In the genomic region with DNA sequence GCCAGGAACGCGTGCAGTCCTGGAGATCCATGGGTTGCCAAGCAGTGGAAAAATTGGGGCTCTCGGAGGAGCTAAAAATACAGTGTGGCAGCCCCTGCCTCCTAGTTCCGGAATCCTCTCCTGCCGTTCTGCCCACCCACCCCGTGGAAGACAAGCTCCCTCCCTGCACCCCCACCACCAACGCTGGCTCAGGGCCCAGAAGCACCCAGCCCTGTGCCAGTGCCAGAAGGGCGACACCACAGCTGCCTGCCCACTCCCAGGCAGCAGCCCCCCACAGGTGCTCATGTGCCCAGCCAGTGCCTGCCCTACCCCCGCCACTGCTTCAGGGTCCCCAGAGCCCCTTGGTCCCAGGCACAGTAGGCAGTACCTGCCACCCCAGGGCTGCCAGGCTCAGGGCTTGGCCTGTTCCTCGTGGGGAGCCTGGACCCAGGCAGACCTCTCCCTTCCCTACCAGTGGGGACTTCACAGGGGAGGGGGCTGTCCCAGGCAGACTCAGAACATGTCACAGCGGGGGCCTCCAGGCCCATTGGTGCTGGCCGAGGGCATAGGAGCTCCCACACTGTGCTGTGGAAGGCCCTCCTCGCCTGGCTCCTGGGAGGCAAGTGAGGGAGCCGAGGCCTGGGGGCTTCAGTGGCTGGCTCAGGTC, we compare ENCODE assay signal across 14 cellular contexts. TPM values are rescaled to one million over a fixed set of nuclear protein-coding genes. Genes with fewer than 3 reads are reported as not detected.
DNase-seq lines count a peak whose midpoint lies in the region; ATAC-seq, FAIRE-seq and TF ChIP-seq lines count a peak whose summit lies in the region.
"Had no signal": no experiment of that assay in that cellular context is flagged by ENCODE, and none has a peak within 500 bp of the region (broad histone marks: within the 10 kb centered on the region; RNA-seq: fewer than 3 reads in every experiment).

No MANE protein-coding gene starts in this region.

- no peaks in the 10 kb centered on the region for H3K9me3 Mint-ChIP-seq in activated T-helper 1 cell treated with anti-CD3 and anti-CD28 coated beads, Interleukin-12 subunit alpha, Interleukin-12 subunit beta, Interleukin-2, Interleukin-4 antibody, amounts not matched to agents 30 ng/mL and 10 ng/mL and 1 ng/mL, durations not matched to agents 14 hours and 24 hours and 36 hours
- no peaks in the 10 kb centered on the region for H3K9me3 Mint-ChIP-seq in nephron progenitor cell
- H3K9me3 Mint-ChIP-seq: activated naive CD4-positive, alpha-beta T cell treated with anti-CD3 and anti-CD28 coated beads, Interleukin-2, amount 50 U/mL, for 72 hours; natural killer cell had no signal

- TF ChIP-seq RAD21 in HepG2 (CRISPR knock-in tag; IDR thresholded peaks at IDR 0.05), result no peak

- H3K9ac ChIP-seq in mucosa of stomach (ENCODE audit: low read length) (peak overlapping the region; percentile 34), HepG2 (ENCODE audit: insufficient read depth, low read depth, low read length) (no peak overlapping the region)

- H3K27ac Mint-ChIP-seq in activated T-helper 1 cell treated with anti-CD3 and anti-CD28 coated beads, Interleukin-12 subunit alpha, Interleukin-12 subunit beta, Interleukin-2, Interleukin-4 antibody, amounts not matched to agents 30 ng/mL and 10 ng/mL and 1 ng/mL, durations not matched to agents 14 hours and 24 hours and 36 hours, result peak overlapping the region; percentile 87
- H3K27ac Mint-ChIP-seq in nephron progenitor cell, result no peak overlapping the region

- POLR2A ChIA-PET in HepG2 (lab: Yijun Ruan, JAX), result interaction anchor here (2.0 to 2.5 kb wide), 2 partner anchors 9 to 31 kb away, joined by 7 to 10 read pairs; no protein-coding TSS in a partner anchor

- in situ Hi-C loops in HepG2 (cut with HindIII; ENCODE audit: extremely low pct_ligation_motif_present, low pct_unique_long_range_greater_than_20kb), result no loop called here

- no peak for FAIRE-seq in HepG2 (lab: Jason Lieb, UNC)

- no peaks in the 10 kb centered on the region for H3K27me3 Mint-ChIP-seq in activated T-helper 1 cell treated with anti-CD3 and anti-CD28 coated beads, Interleukin-12 subunit alpha, Interleukin-12 subunit beta, Interleukin-2, Interleukin-4 antibody, amounts not matched to agents 30 ng/mL and 10 ng/mL and 1 ng/mL, durations not matched to agents 14 hours and 24 hours and 36 hours (ENCODE audit: insufficient read depth)
- peaks cover 9% of the 10 kb centered on the region for H3K27me3 Mint-ChIP-seq in nephron progenitor cell (ENCODE audit: low read depth, poor library complexity)

- no TSS peak for BruUV-seq in HepG2 (replicated peaks; lab: Mats Ljungman, UMichigan)

- TF ChIP-seq EP300 in upper lobe of left lung (IDR thresholded peaks at IDR 0.05), result no peak
- TF ChIP-seq EP300 in HepG2 (IDR thresholded peaks at IDR 0.05; ENCODE audit: low read depth in 2 of 2, low read length in 2 of 2), result no peak
- TF ChIP-seq EP300 in HepG2 (CRISPR knock-in tag; IDR thresholded peaks at IDR 0.05; ENCODE audit: borderline replicate concordance), result no peak

- H3K27me3 ChIP-seq in heart right ventricle (no peaks in the 10 kb centered on the region), mucosa of stomach (ENCODE audit: control insufficient read depth, insufficient read depth, low read length) (no peaks in the 10 kb centered on the region), upper lobe of left lung (no peaks in the 10 kb centered on the region), HepG2 (ENCODE audit: control insufficient read depth in 1 of 2, insufficient read depth in 2 of 2, low read length in 2 of 2) (no peaks in the 10 kb centered on the region)

- H3K4me3 ChIP-seq in heart right ventricle (no peak overlapping the region), mucosa of stomach (ENCODE audit: low read length) (no peak overlapping the region), upper lobe of left lung (no peak overlapping the region), HepG2 (replicated peaks in 1 of 3; ENCODE audit: insufficient read depth in 1 of 3, low read depth in 2 of 3, low read length in 3 of 3) (no peak overlapping the region)

- DNase-seq in heart right ventricle (no peak), left cardiac atrium (no peak), upper lobe of left lung (peak in 1 of 2 donors; percentile 58), NCI-H1417 (lab: John Stamatoyannopoulos, UW) (no peak), nephron progenitor cell (no peak), HepG2 (ENCODE audit: low spot score) (no peak)
- no peak for DNase-seq in activated T-helper 1 cell treated with anti-CD3 and anti-CD28 coated beads, Interleukin-12 subunit alpha, Interleukin-12 subunit beta, Interleukin-2, Interleukin-4 antibody, amounts not matched to agents 30 ng/mL and 10 ng/mL and 1 ng/mL, durations not matched to agents 14 hours and 24 hours and 36 hours (ENCODE audit: low spot score)
- DNase-seq: left colon; natural killer cell; NCI-H345; stimulated activated CD4-positive, alpha-beta T cell treated with anti-CD3 and anti-CD28 coated beads, Interleukin-4, amount 100 ng/mL, for 4 hours had no signal

- no peak for ATAC-seq in heart right ventricle
- ATAC-seq in left cardiac atrium, result no peak
- no peak for ATAC-seq in upper lobe of left lung (ENCODE audit: low FRiP score in 2 of 2)
- ATAC-seq in HepG2, result no peak
- ATAC-seq: activated naive CD4-positive, alpha-beta T cell treated with anti-CD3 and anti-CD28 coated beads, Interleukin-2, amount 50 U/mL, for 72 hours; natural killer cell; SK-N-SH treated with all-trans-retinoic acid at 6 μM for 48 hours had no signal

- CTCF ChIA-PET in HepG2 (lab: Yijun Ruan, JAX; ENCODE audit: low intra/inter-chr PET ratio, low total read pairs), result no interaction called here

- H3K4me3 Mint-ChIP-seq in activated T-helper 1 cell treated with anti-CD3 and anti-CD28 coated beads, Interleukin-12 subunit alpha, Interleukin-12 subunit beta, Interleukin-2, Interleukin-4 antibody, amounts not matched to agents 30 ng/mL and 10 ng/mL and 1 ng/mL, durations not matched to agents 14 hours and 24 hours and 36 hours, result no peak overlapping the region
- H3K4me3 Mint-ChIP-seq in nephron progenitor cell, result no peak overlapping the region

- WGBS in heart right ventricle, 2 donors, result 68 to 83% methylated on average over 14 of the region's 14 CpGs
- WGBS in upper lobe of left lung, 2 donors, result 68 to 88% methylated on average over 5 to 6 of the region's 14 CpGs
- 100% methylated on average over 1 of the region's 14 CpGs for WGBS in HepG2 (ENCODE audit: low lambda C conversion rate)

- H3K79me2 ChIP-seq in HepG2 (ENCODE audit: insufficient read depth, low read length), result peaks cover 11% of the 10 kb centered on the region

- H3K4me1 Mint-ChIP-seq in activated T-helper 1 cell treated with anti-CD3 and anti-CD28 coated beads, Interleukin-12 subunit alpha, Interleukin-12 subunit beta, Interleukin-2, Interleukin-4 antibody, amounts not matched to agents 30 ng/mL and 10 ng/mL and 1 ng/mL, durations not matched to agents 14 hours and 24 hours and 36 hours (ENCODE audit: low read depth), result peaks cover 25% of the 10 kb centered on the region
- H3K4me1 Mint-ChIP-seq in nephron progenitor cell, result peaks cover 32% of the 10 kb centered on the region

- H3K9me3 ChIP-seq in heart right ventricle (no peaks in the 10 kb centered on the region), mucosa of stomach (ENCODE audit: control insufficient read depth, low read length) (no peaks in the 10 kb centered on the region), upper lobe of left lung (no peaks in the 10 kb centered on the region), HepG2 (ENCODE audit: low read length) (no peaks in the 10 kb centered on the region)

- peaks cover 0 to 42% (median 5%) of the 10 kb centered on the region in 9 donors for H3K36me3 ChIP-seq in heart right ventricle
- no peaks in the 10 kb centered on the region for H3K36me3 ChIP-seq in mucosa of stomach (ENCODE audit: control insufficient read depth, insufficient read depth, low read length)
- peaks cover 0 to 23% (median 14%) of the 10 kb centered on the region in 4 donors for H3K36me3 ChIP-seq in upper lobe of left lung
- peaks cover 9 to 11% of the 10 kb centered on the region in 2 experiments; a peak in 4 of 5 replicates for H3K36me3 ChIP-seq in HepG2 (replicated peaks in 1 of 2; ENCODE audit: control insufficient read depth in 1 of 2, insufficient read depth in 2 of 2, low read length in 2 of 2)

- peak overlapping the region in 8 of 10 donors; percentile 13 to 90 (median 80) for H3K27ac ChIP-seq in heart right ventricle
- H3K27ac ChIP-seq in upper lobe of left lung, result peak overlapping the region in 3 of 4 donors; percentile 69 to 88 (median 72)
- H3K27ac ChIP-seq in HepG2 (ENCODE audit: extremely low read length, insufficient read depth, low read length), result no peak overlapping the region

- H3K4me1 ChIP-seq in heart right ventricle (peaks cover 53 to 100% (median 91%) of the 10 kb centered on the region in 9 donors), mucosa of stomach (ENCODE audit: control insufficient read depth, insufficient read depth, low read length) (peaks cover 73% of the 10 kb centered on the region), upper lobe of left lung (peaks cover 69 to 86% (median 76%) of the 10 kb centered on the region in 4 donors), HepG2 (ENCODE audit: insufficient read depth, low read length) (peaks cover 11% of the 10 kb centered on the region)

- H2AFZ ChIP-seq in HepG2 (ENCODE audit: low read length), result no peak overlapping the region

- TF ChIP-seq CTCF in heart right ventricle (IDR thresholded peaks at IDR 0.05) (no peak), upper lobe of left lung (IDR thresholded peaks at IDR 0.05) (no peak), nephron progenitor cell (IDR thresholded peaks at IDR 0.05) (no peak), HepG2 (CRISPR knock-in tag; IDR thresholded peaks at IDR 0.05) (no peak)

- H3K4me2 ChIP-seq in HepG2 (ENCODE audit: low read depth, low read length), result no peak overlapping the region

- H4K20me1 ChIP-seq in HepG2 (ENCODE audit: insufficient read depth, low read length), result peaks cover 20% of the 10 kb centered on the region; the same call in 1 of the 2 replicates

- intact Hi-C loops in heart right ventricle (cut with DNase I), result loop anchor here in 2 of 10 donors (5.0 kb wide), 1 partner anchor 39 kb away; no protein-coding TSS in a partner anchor
- intact Hi-C loops in left cardiac atrium (cut with DNase I), result no loop called here
- intact Hi-C loops in activated T-helper 1 cell treated with anti-CD3 and anti-CD28 coated beads, Interleukin-12 subunit alpha, Interleukin-12 subunit beta, Interleukin-2, Interleukin-4 antibody, amounts not matched to agents 30 ng/mL and 10 ng/mL and 1 ng/mL, durations not matched to agents 14 hours and 24 hours and 36 hours (cut with micrococcal nuclease), result no loop called here
- intact Hi-C loops in HepG2 (cut with micrococcal nuclease; ENCODE audit: unreplicated experiment), result no loop called here

- H3K36me3 Mint-ChIP-seq in activated T-helper 1 cell treated with anti-CD3 and anti-CD28 coated beads, Interleukin-12 subunit alpha, Interleukin-12 subunit beta, Interleukin-2, Interleukin-4 antibody, amounts not matched to agents 30 ng/mL and 10 ng/mL and 1 ng/mL, durations not matched to agents 14 hours and 24 hours and 36 hours (ENCODE audit: low read depth), result peaks cover 7% of the 10 kb centered on the region
- no peaks in the 10 kb centered on the region for H3K36me3 Mint-ChIP-seq in nephron progenitor cell (ENCODE audit: low read depth)
- H3K36me3 Mint-ChIP-seq: activated naive CD4-positive, alpha-beta T cell treated with anti-CD3 and anti-CD28 coated beads, Interleukin-2, amount 50 U/mL, for 72 hours; natural killer cell had no signal

- TF ChIP-seq POLR2A in upper lobe of left lung (IDR thresholded peaks at IDR 0.05) (no peak), HepG2 (IDR thresholded peaks at IDR 0.05; ENCODE audit: insufficient read depth in 1 of 2, low read depth in 2 of 2, low read length in 2 of 2) (no peak)

RNA-seq across cellular contexts. Expression of a gene that starts 7.4 kb away (rescaled TPM):
- total RNA-seq in heart right ventricle, result 10 to 100 TPM; 22.5 to 40.1 (median 27.7) TPM
- polyA plus RNA-seq in heart right ventricle, result 10 to 100 TPM; 27.0 to 73.8 TPM
- 10 to 100 TPM; 44.4 to 44.7 TPM for total RNA-seq in left cardiac atrium
- total RNA-seq in activated T-helper 1 cell treated with anti-CD3 and anti-CD28 coated beads, Interleukin-12 subunit alpha, Interleukin-12 subunit beta, Interleukin-2, Interleukin-4 antibody, amounts not matched to agents 30 ng/mL and 10 ng/mL and 1 ng/mL, durations not matched to agents 14 hours and 24 hours and 36 hours, result 86.6 and 91.6 TPM in 2 replicates
- 100 to 1,000 TPM in 5 of 6 donors, 10 to 100 TPM in 1; 65.2 to 259 (median 131) TPM for total RNA-seq in upper lobe of left lung
- total RNA-seq in HepG2 (2016; rRNA removed; fragmentation: Illumina TruSeq; extraction: Trizol), result 16.4 and 18.1 TPM in 2 replicates
- 11.2 and 14.6 TPM in 2 replicates for total RNA-seq in HepG2 (2016; cell fraction: cytosol; rRNA removed; fragmentation: Illumina TruSeq; extraction: Trizol; ENCODE audit: low read depth)
- total RNA-seq in HepG2 (2016; cell fraction: insoluble cytoplasmic fraction; rRNA removed; fragmentation: Illumina TruSeq; extraction: Trizol), result 17.0 and 18.3 TPM in 2 replicates
- 23.4 and 24.7 TPM in 2 replicates for total RNA-seq in HepG2 (2016; cell fraction: membrane; rRNA removed; fragmentation: Illumina TruSeq; extraction: Trizol)
- total RNA-seq in HepG2 (2016; cell fraction: nucleus; rRNA removed; fragmentation: Illumina TruSeq; extraction: Trizol), result 17.7 and 25.0 TPM in 2 replicates
- 26.4 and 33.4 TPM in 2 replicates for polyA plus RNA-seq in HepG2 (2011; rRNA removed)
- 14.8 and 26.4 TPM in 2 replicates for polyA plus RNA-seq in HepG2 (2011; cell fraction: cytosol; rRNA removed)
- 229 and 296 TPM in 2 replicates for polyA plus RNA-seq in HepG2 (2011; cell fraction: nucleus; rRNA removed)
- 28.4 and 33.9 TPM in 2 replicates for polyA plus RNA-seq in HepG2 (2012)
- 13.6 and 14.2 TPM in 2 replicates for polyA plus RNA-seq in HepG2 (2016; cell fraction: cytosol; fragmentation: Illumina TruSeq; extraction: Trizol; ENCODE audit: low read depth)
- 20.2 and 25.5 TPM in 2 replicates for polyA plus RNA-seq in HepG2 (2016; cell fraction: insoluble cytoplasmic fraction; fragmentation: Illumina TruSeq; extraction: Trizol; ENCODE audit: low read depth)
- 17.5 and 20.7 TPM in 2 replicates for polyA plus RNA-seq in HepG2 (2016; cell fraction: membrane; fragmentation: Illumina TruSeq; extraction: Trizol; ENCODE audit: low read depth)
- 61.5 and 67.7 TPM in 2 replicates for polyA plus RNA-seq in HepG2 (2016; cell fraction: nucleus; fragmentation: Illumina TruSeq; extraction: Trizol; ENCODE audit: insufficient read depth, low read depth)
- polyA minus RNA-seq in HepG2 (2011; rRNA and poly(A)+ RNA removed; ENCODE audit: low replicate concordance), result 34.0 and 46.7 TPM in 2 replicates
- polyA minus RNA-seq in HepG2 (2011; cell fraction: cytosol; rRNA and poly(A)+ RNA removed), result 23.8 and 25.1 TPM in 2 replicates
- 29.2 and 32.3 TPM in 2 replicates for polyA minus RNA-seq in HepG2 (2011; cell fraction: nucleus; rRNA and poly(A)+ RNA removed)

RNA-seq across cellular contexts. Expression of a gene that starts 27.2 kb away (rescaled TPM):
- total RNA-seq in heart right ventricle (100 to 1,000 TPM; 159 to 295 (median 195) TPM), left cardiac atrium (100 to 1,000 TPM in 1 of 2 donors, 10 to 100 TPM in 1; 86.2 to 102 TPM), upper lobe of left lung (10 to 100 TPM in 1 of 6 donors, 1 to 10 TPM in 5; 4.9 to 34.6 (median 6.2) TPM), HepG2 (2016; rRNA removed; fragmentation: Illumina TruSeq; extraction: Trizol) (0.98 and 1.0 TPM in 2 replicates)
- polyA plus RNA-seq in heart right ventricle (100 to 1,000 TPM in 1 of 2 donors, 10 to 100 TPM in 1; 74.6 to 220 TPM), HepG2 (2011; rRNA removed) (36.7 and 45.2 TPM in 2 replicates)
- 1.1 and 1.2 TPM in 2 replicates for total RNA-seq in activated T-helper 1 cell treated with anti-CD3 and anti-CD28 coated beads, Interleukin-12 subunit alpha, Interleukin-12 subunit beta, Interleukin-2, Interleukin-4 antibody, amounts not matched to agents 30 ng/mL and 10 ng/mL and 1 ng/mL, durations not matched to agents 14 hours and 24 hours and 36 hours
- 0.81 and 1.1 TPM in 2 replicates for total RNA-seq in HepG2 (2016; cell fraction: cytosol; rRNA removed; fragmentation: Illumina TruSeq; extraction: Trizol; ENCODE audit: low read depth)
- 0.56 and 1.3 TPM in 2 replicates for total RNA-seq in HepG2 (2016; cell fraction: insoluble cytoplasmic fraction; rRNA removed; fragmentation: Illumina TruSeq; extraction: Trizol)
- total RNA-seq in HepG2 (2016; cell fraction: membrane; rRNA removed; fragmentation: Illumina TruSeq; extraction: Trizol), result 1.6 and 1.9 TPM in 2 replicates
- 1.3 and 1.5 TPM in 2 replicates for total RNA-seq in HepG2 (2016; cell fraction: nucleus; rRNA removed; fragmentation: Illumina TruSeq; extraction: Trizol)
- polyA plus RNA-seq in HepG2 (2011; cell fraction: cytosol; rRNA removed), result 20.7 and 22.4 TPM in 2 replicates
- 219 and 230 TPM in 2 replicates for polyA plus RNA-seq in HepG2 (2011; cell fraction: nucleus; rRNA removed)
- 37.3 and 46.9 TPM in 2 replicates for polyA plus RNA-seq in HepG2 (2012)
- polyA plus RNA-seq in HepG2 (2016; cell fraction: cytosol; fragmentation: Illumina TruSeq; extraction: Trizol; ENCODE audit: low read depth), result 0.70 and 1.5 TPM in 2 replicates
- 1.3 and 2.2 TPM in 2 replicates for polyA plus RNA-seq in HepG2 (2016; cell fraction: insoluble cytoplasmic fraction; fragmentation: Illumina TruSeq; extraction: Trizol; ENCODE audit: low read depth)
- polyA plus RNA-seq in HepG2 (2016; cell fraction: membrane; fragmentation: Illumina TruSeq; extraction: Trizol; ENCODE audit: low read depth), result 1.5 and 2.0 TPM in 2 replicates
- polyA plus RNA-seq in HepG2 (2016; cell fraction: nucleus; fragmentation: Illumina TruSeq; extraction: Trizol; ENCODE audit: insufficient read depth, low read depth), result 3.7 and 4.4 TPM in 2 replicates
- 12.3 and 14.1 TPM in 2 replicates for polyA minus RNA-seq in HepG2 (2011; rRNA and poly(A)+ RNA removed; ENCODE audit: low replicate concordance)
- polyA minus RNA-seq in HepG2 (2011; cell fraction: cytosol; rRNA and poly(A)+ RNA removed), result 6.8 and 7.6 TPM in 2 replicates
- polyA minus RNA-seq in HepG2 (2011; cell fraction: nucleus; rRNA and poly(A)+ RNA removed), result 30.6 and 31.2 TPM in 2 replicates

RNA-seq across cellular contexts. Expression of a gene that starts 56.2 kb away (rescaled TPM):
- 10 to 100 TPM; 43.3 to 69.6 (median 50.8) TPM for total RNA-seq in heart right ventricle
- 100 to 1,000 TPM in 1 of 2 donors, 10 to 100 TPM in 1; 78.6 to 203 TPM for polyA plus RNA-seq in heart right ventricle
- total RNA-seq in left cardiac atrium, result 10 to 100 TPM; 67.6 to 68.7 TPM
- total RNA-seq in activated T-helper 1 cell treated with anti-CD3 and anti-CD28 coated beads, Interleukin-12 subunit alpha, Interleukin-12 subunit beta, Interleukin-2, Interleukin-4 antibody, amounts not matched to agents 30 ng/mL and 10 ng/mL and 1 ng/mL, durations not matched to agents 14 hours and 24 hours and 36 hours, result 111 and 113 TPM in 2 replicates
- total RNA-seq in upper lobe of left lung, result 100 to 1,000 TPM in 2 of 6 donors, 10 to 100 TPM in 4; 72.3 to 241 (median 91.0) TPM
- 153 and 186 TPM in 2 replicates for total RNA-seq in HepG2 (2016; rRNA removed; fragmentation: Illumina TruSeq; extraction: Trizol)
- 171 and 229 TPM in 2 replicates for total RNA-seq in HepG2 (2016; cell fraction: cytosol; rRNA removed; fragmentation: Illumina TruSeq; extraction: Trizol; ENCODE audit: low read depth)
- total RNA-seq in HepG2 (2016; cell fraction: insoluble cytoplasmic fraction; rRNA removed; fragmentation: Illumina TruSeq; extraction: Trizol), result 166 and 191 TPM in 2 replicates
- 186 and 219 TPM in 2 replicates for total RNA-seq in HepG2 (2016; cell fraction: membrane; rRNA removed; fragmentation: Illumina TruSeq; extraction: Trizol)
- total RNA-seq in HepG2 (2016; cell fraction: nucleus; rRNA removed; fragmentation: Illumina TruSeq; extraction: Trizol), result 86.2 and 101 TPM in 2 replicates
- polyA plus RNA-seq in HepG2 (2011; rRNA removed), result 123 and 142 TPM in 2 replicates
- 108 and 239 TPM in 2 replicates for polyA plus RNA-seq in HepG2 (2011; cell fraction: cytosol; rRNA removed)
- polyA plus RNA-seq in HepG2 (2011; cell fraction: nucleus; rRNA removed), result 125 and 162 TPM in 2 replicates
- 61.3 and 68.1 TPM in 2 replicates for polyA plus RNA-seq in HepG2 (2012)
- polyA plus RNA-seq in HepG2 (2016; cell fraction: cytosol; fragmentation: Illumina TruSeq; extraction: Trizol; ENCODE audit: low read depth), result 162 and 202 TPM in 2 replicates
- 128 and 130 TPM in 2 replicates for polyA plus RNA-seq in HepG2 (2016; cell fraction: insoluble cytoplasmic fraction; fragmentation: Illumina TruSeq; extraction: Trizol; ENCODE audit: low read depth)
- polyA plus RNA-seq in HepG2 (2016; cell fraction: membrane; fragmentation: Illumina TruSeq; extraction: Trizol; ENCODE audit: low read depth), result 134 and 168 TPM in 2 replicates
- polyA plus RNA-seq in HepG2 (2016; cell fraction: nucleus; fragmentation: Illumina TruSeq; extraction: Trizol; ENCODE audit: insufficient read depth, low read depth), result 129 and 133 TPM in 2 replicates
- polyA minus RNA-seq in HepG2 (2011; rRNA and poly(A)+ RNA removed; ENCODE audit: low replicate concordance), result 49.5 and 64.5 TPM in 2 replicates
- polyA minus RNA-seq in HepG2 (2011; cell fraction: cytosol; rRNA and poly(A)+ RNA removed), result 22.7 and 31.5 TPM in 2 replicates
- polyA minus RNA-seq in HepG2 (2011; cell fraction: nucleus; rRNA and poly(A)+ RNA removed), result 17.3 and 18.4 TPM in 2 replicates
